In the genomic region with DNA sequence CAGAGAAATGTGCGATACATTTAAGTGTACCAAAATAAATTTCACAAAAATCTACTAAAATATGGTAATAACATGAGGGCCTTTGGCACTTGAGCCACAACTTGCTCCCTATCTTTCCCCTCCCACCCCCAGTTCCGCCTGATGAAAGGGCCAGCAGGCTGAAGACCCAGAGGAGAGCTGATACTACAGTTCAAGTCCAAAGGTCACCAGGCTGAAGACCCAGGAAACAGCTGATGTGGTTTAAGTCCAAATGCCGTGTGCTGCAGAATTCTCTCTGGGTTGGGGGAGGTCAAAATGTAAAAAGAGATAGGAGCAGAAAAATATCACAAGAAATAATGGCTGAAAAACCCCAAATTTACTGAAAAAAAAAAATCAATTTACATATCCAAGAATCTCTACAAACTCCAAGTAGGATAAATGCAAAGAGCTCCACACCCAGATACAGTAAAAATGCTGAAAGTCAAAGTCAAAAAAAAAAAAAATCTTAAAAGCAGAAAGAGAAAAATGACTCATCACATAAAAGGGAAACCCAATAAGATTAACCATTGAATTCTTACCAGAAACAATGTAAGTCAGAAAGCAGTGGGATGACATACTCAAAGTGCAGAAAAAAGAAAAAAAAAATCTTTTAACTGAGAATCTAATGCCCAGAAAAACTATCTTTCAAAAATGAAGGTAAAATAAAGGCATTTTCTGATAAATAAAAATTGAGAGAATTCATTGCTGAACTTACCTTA, we compare ENCODE assay signal across 14 cellular contexts.
DNase-seq lines count a peak whose midpoint lies in the region; TF ChIP-seq lines count a peak whose summit lies in the region.
"Had no signal": no experiment of that assay in that cellular context is flagged by ENCODE, and none has a peak within 500 bp of the region (broad histone marks: within the 10 kb centered on the region; RNA-seq: fewer than 3 reads in every experiment).

No MANE protein-coding gene starts in this region.

- H3K36me3 ChIP-seq in hepatocyte (replicated peaks; ENCODE audit: insufficient read depth, low read depth) (no peaks in the 10 kb centered on the region), liver (ENCODE audit: control insufficient read depth in 4 of 4, insufficient read depth in 3 of 4, low read depth in 1 of 4, low read length in 3 of 4) (no peaks in the 10 kb centered on the region), PC-9 (ENCODE audit: low read depth) (no peaks in the 10 kb centered on the region)
- H3K36me3 ChIP-seq: HAP-1 had no signal

- H3K4me2 ChIP-seq in hepatocyte (no peak overlapping the region), PC-9 (no peak overlapping the region)

- no peaks in the 10 kb centered on the region for H4K20me1 ChIP-seq in hepatocyte (ENCODE audit: insufficient read depth, poor library complexity, severe bottlenecking)
- no peaks in the 10 kb centered on the region for H4K20me1 ChIP-seq in PC-9 (ENCODE audit: insufficient read depth)

- H3K9me3 ChIP-seq in hepatocyte (ENCODE audit: low read depth): no peaks in the 10 kb centered on the region
- H3K9me3 ChIP-seq in liver (ENCODE audit: control insufficient read depth in 4 of 4, low read length in 3 of 4): no peaks in the 10 kb centered on the region
- H3K9me3 ChIP-seq in PC-9 (ENCODE audit: insufficient read depth, low read depth): no peaks in the 10 kb centered on the region
- H3K9me3 ChIP-seq: HAP-1 had no signal

- H3K4me3 ChIP-seq in hepatocyte (no peak overlapping the region), liver (ENCODE audit: low read depth in 1 of 3, low read length in 3 of 3) (no peak overlapping the region), PC-9 (no peak overlapping the region)
- H3K4me3 ChIP-seq: HAP-1 had no signal

- DNase-seq in SW480 (ENCODE audit: low spot score): peak; percentile 17
- peak; percentile 29 for DNase-seq in hepatocyte (ENCODE audit: low spot score)
- no peak for DNase-seq in NCI-H2029 (lab: John Stamatoyannopoulos, UW)
- no peak for DNase-seq in PC-9
- DNase-seq in HuH-7 (ENCODE audit: low spot score): no peak
- DNase-seq: C1 segment of cervical spinal cord; Calu3; CD4-positive, alpha-beta memory T cell; COR-L47; DMS53; DMS79 treated with DMSO at 0.1 percent for 48 hours; GOT3 had no signal

- POLR2A ChIA-PET in PC-9 (lab: Charles Lee; ENCODE audit: unreplicated experiment): no interaction called here

- no peaks in the 10 kb centered on the region for H3K4me1 ChIP-seq in hepatocyte (ENCODE audit: insufficient read depth)
- peaks cover 0 to 4% (median 2%) of the 10 kb centered on the region in 4 donors for H3K4me1 ChIP-seq in liver (ENCODE audit: control insufficient read depth in 4 of 4, insufficient read depth in 4 of 4, low read length in 3 of 4)
- no peaks in the 10 kb centered on the region for H3K4me1 ChIP-seq in PC-9 (replicated peaks; ENCODE audit: insufficient read depth)
- H3K4me1 ChIP-seq: HAP-1 had no signal

- no peaks in the 10 kb centered on the region for H3K9me2 ChIP-seq in hepatocyte (replicated peaks; ENCODE audit: insufficient read depth)
- no peaks in the 10 kb centered on the region for H3K9me2 ChIP-seq in PC-9 (ENCODE audit: insufficient read depth)

- H2AFZ ChIP-seq in hepatocyte (no peak overlapping the region), PC-9 (no peak overlapping the region)

- intact Hi-C loops in PC-9 (cut with micrococcal nuclease; ENCODE audit: unreplicated experiment): no loop called here

- H3F3A ChIP-seq in PC-9 (ENCODE audit: insufficient read depth, low read depth): no peaks in the 10 kb centered on the region

- H3K27me3 ChIP-seq in hepatocyte (peaks cover 2% of the 10 kb centered on the region), liver (ENCODE audit: control insufficient read depth in 4 of 4, insufficient read depth in 4 of 4, low read length in 3 of 4) (peaks cover 0 to 2% (median 0%) of the 10 kb centered on the region in 4 donors), PC-9 (ENCODE audit: insufficient read depth, low read depth) (peaks cover 19% of the 10 kb centered on the region; the same call in 1 of the 2 replicates)

- CTCF ChIA-PET in PC-9 (lab: Charles Lee): interaction anchor here (0.5 kb wide), 1 partner anchor 1357 kb away, joined by 4 read pairs; no protein-coding TSS in a partner anchor

- H3K27ac ChIP-seq in hepatocyte (no peak overlapping the region), liver (ENCODE audit: low read depth in 1 of 2, low read length in 2 of 2) (no peak overlapping the region), PC-9 (no peak overlapping the region)

- H3K9ac ChIP-seq in liver (ENCODE audit: low read depth in 1 of 2, low read length in 2 of 2): no peak overlapping the region

- no peaks in the 10 kb centered on the region for H3K79me2 ChIP-seq in hepatocyte
- no peaks in the 10 kb centered on the region for H3K79me2 ChIP-seq in PC-9 (ENCODE audit: low read depth)

- TF ChIP-seq CTCF in hepatocyte (IDR thresholded peaks at IDR 0.05; ENCODE audit: poor library complexity) (no peak), liver (IDR thresholded peaks at IDR 0.05; ENCODE audit: low read depth, low read length, missing input control) (no peak), PC-9 (conservative IDR thresholded peaks at IDR 0.05) (no peak)

- BruUV-seq in PC-9 (replicated peaks; lab: Mats Ljungman, UMichigan): no TSS peak

- no peak for TF ChIP-seq RAD21 in liver (IDR thresholded peaks at IDR 0.05)

- WGBS in hepatocyte (ENCODE audit: low lambda C conversion rate, missing lambda C conversion rate): 54% methylated on average over 3 of the region's 3 CpGs
- 38% methylated on average over 3 of the region's 3 CpGs for WGBS in liver

TF ChIP-seq in liver, 16 proteins besides CTCF, POLR2A, EP300 and RAD21:
- peak; percentile 22 for TF ChIP-seq NR2F2 (IDR thresholded peaks at IDR 0.05)
- TF ChIP-seq HNF4G (IDR thresholded peaks at IDR 0.05): peak; percentile 34
- TF ChIP-seq, protein P1, sequence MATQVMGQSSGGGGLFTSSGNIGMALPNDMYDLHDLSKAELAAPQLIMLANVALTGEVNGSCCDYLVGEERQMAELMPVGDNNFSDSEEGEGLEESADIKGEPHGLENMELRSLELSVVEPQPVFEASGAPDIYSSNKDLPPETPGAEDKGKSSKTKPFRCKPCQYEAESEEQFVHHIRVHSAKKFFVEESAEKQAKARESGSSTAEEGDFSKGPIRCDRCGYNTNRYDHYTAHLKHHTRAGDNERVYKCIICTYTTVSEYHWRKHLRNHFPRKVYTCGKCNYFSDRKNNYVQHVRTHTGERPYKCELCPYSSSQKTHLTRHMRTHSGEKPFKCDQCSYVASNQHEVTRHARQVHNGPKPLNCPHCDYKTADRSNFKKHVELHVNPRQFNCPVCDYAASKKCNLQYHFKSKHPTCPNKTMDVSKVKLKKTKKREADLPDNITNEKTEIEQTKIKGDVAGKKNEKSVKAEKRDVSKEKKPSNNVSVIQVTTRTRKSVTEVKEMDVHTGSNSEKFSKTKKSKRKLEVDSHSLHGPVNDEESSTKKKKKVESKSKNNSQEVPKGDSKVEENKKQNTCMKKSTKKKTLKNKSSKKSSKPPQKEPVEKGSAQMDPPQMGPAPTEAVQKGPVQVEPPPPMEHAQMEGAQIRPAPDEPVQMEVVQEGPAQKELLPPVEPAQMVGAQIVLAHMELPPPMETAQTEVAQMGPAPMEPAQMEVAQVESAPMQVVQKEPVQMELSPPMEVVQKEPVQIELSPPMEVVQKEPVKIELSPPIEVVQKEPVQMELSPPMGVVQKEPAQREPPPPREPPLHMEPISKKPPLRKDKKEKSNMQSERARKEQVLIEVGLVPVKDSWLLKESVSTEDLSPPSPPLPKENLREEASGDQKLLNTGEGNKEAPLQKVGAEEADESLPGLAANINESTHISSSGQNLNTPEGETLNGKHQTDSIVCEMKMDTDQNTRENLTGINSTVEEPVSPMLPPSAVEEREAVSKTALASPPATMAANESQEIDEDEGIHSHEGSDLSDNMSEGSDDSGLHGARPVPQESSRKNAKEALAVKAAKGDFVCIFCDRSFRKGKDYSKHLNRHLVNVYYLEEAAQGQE (IDR thresholded peaks at IDR 0.05): no peak
- no peak for TF ChIP-seq TAF1 (conservative IDR thresholded peaks at IDR 0.05)
- TF ChIP-seq SP1 (IDR thresholded peaks at IDR 0.05): peak; percentile 35
- TF ChIP-seq GABPA (IDR thresholded peaks at IDR 0.05 in 1 of 2, conservative IDR thresholded peaks at IDR 0.05 in 1 of 2): no peak
- TF ChIP-seq HNF4A (conservative IDR thresholded peaks at IDR 0.05): peak; percentile 56 to 84
- TF ChIP-seq YY1 (IDR thresholded peaks at IDR 0.05): no peak
- TF ChIP-seq RXRA (IDR thresholded peaks at IDR 0.05): peak in 1 of 2 donors; percentile 22

Comparison
In these comparisons a context has a peak if more than half of its experiments do, and no peak if none do; other contexts are left out.
1. DNase-seq: peak in SW480 (single experiment) and hepatocyte (single experiment); none in NCI-H2029 (single experiment), PC-9 (0 of 2) and HuH-7 (single experiment).